Comparison of ENCODE assay signal across 8 cellular contexts in the genomic region with DNA sequence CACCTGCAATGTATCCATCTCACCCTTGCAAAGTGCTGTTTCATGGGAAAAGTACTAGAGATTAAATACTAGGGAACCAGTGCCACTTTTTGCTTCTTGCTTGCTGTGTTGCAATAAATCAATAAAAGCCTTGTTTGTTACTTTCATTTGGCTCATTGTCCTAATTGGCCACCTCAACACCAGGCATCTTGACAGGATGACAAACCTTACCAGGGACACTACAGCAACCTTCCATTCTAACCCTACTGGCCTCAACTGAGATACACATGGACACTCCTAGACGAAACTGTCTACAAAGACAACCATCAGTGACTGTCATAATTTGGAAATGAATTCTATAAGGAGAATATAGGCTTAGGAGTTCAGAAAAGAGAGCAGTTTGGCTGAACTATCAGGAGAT.
"Had no signal": no experiment of that assay in that cellular context is flagged by ENCODE, and none has a peak within 500 bp of the region (broad histone marks: within the 10 kb centered on the region; RNA-seq: fewer than 3 reads in every experiment).

No MANE protein-coding gene starts in this region.

- H3K4me2 ChIP-seq: GM23338 had no signal

- DNase-seq: H9, HCEC 1CT, IMR-90 had no signal

- FAIRE-seq: H1, H54, HTR-8/SVneo, K562 had no signal

- ATAC-seq: GM23338, K562 had no signal

- H2AFZ ChIP-seq: GM23338 had no signal

- H3K4me3 ChIP-seq: GM23338, K562 had no signal
